ENCODE assay signal across 8 cellular contexts in the genomic region with DNA sequence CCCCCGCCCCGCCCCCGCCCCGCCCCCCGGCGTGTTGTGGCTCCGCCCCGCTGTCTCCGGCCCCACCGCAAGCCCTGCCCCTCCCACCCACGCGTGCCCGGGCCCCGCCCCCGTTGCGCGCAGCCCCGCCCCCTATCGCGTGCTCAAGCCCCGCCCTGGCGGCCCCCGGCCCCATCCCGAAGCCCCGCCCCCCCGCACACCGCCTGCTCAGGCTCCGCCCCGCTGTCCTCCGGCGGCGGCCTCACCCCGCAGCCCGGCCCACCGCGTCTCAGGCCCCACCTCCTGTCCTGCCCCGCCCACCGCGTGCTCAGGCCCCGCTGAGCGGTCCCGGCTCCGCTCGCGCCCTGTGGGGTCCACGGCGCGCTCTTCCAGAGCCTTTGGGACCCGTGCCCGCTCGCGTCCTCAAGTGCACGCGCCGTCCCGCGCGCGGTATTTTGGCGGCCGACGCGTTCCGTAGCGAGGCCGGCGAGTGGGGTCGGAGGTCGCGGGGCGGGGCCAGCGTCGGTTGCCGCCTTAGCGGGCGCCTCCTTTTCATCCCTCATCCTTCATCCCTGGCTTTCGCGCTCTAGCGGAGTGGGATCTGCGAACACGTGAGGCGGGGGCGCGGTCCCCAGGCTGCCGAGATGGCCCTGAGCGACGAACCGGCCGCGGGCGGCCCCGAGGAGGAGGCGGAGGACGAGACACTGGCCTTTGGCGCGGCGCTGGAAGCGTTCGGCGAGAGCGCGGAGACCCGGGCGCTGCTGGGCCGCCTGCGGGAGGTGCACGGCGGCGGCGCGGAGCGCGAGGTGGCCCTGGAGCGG. TPM values are rescaled to one million over a fixed set of nuclear protein-coding genes. Genes with fewer than 3 reads are reported as not detected.
DNase-seq lines count a peak whose midpoint lies in the region; ATAC-seq and TF ChIP-seq lines count a peak whose summit lies in the region.

A gene (plus strand): TSS at position 495 of the 800 bp plus-strand sequence. CDS start 129 bp downstream, at position 624.

- H3K27me3 ChIP-seq in heart right ventricle, result no peaks in the 10 kb centered on the region

- peak within 1 kb of the TSS; percentile 23 to 91 (median 86) for H3K27ac ChIP-seq in heart right ventricle

- H3K4me1 Mint-ChIP-seq in T-helper 1 cell treated with Interleukin-12 subunit alpha and Interleukin-12 subunit beta and Interleukin-4 antibody, amounts not matched to agents 30 μg/mL and 1 μg/mL, for 36 hours (ENCODE audit: low read depth), result peaks cover 28% of the 10 kb centered on the region
- peaks cover 24% of the 10 kb centered on the region for H3K4me1 Mint-ChIP-seq in type B pancreatic cell (ENCODE audit: unreplicated experiment)

- H3K4me1 ChIP-seq in heart right ventricle, result peaks cover 3 to 25% (median 13%) of the 10 kb centered on the region in 9 donors

- peak within 1 kb of the TSS; percentile 80 for H3K4me3 Mint-ChIP-seq in T-helper 1 cell treated with Interleukin-12 subunit alpha and Interleukin-12 subunit beta and Interleukin-4 antibody, amounts not matched to agents 30 μg/mL and 1 μg/mL, for 36 hours
- peak within 1 kb of the TSS; percentile 93 for H3K4me3 Mint-ChIP-seq in type B pancreatic cell

- TF ChIP-seq CTCF in GM12875 (IDR thresholded peaks at IDR 0.05; ENCODE audit: borderline replicate concordance, insufficient read depth, low read depth, low read length) (no peak), heart right ventricle (IDR thresholded peaks at IDR 0.05) (peak in 1 of 9 donors; percentile 9), type B pancreatic cell (conservative IDR thresholded peaks at IDR 0.05) (no peak)

- peaks cover 0 to 6% (median 0%) of the 10 kb centered on the region in 11 donors for H3K9me3 ChIP-seq in heart right ventricle

- WGBS in heart right ventricle, 2 donors, result 1% methylated on average over 65 to 101 of the region's 114 CpGs

- H3K36me3 ChIP-seq in heart right ventricle, result peaks cover 0 to 13% (median 0%) of the 10 kb centered on the region in 9 donors

- intact Hi-C loops in heart right ventricle (cut with DNase I), result loop anchor here in 2 of 10 donors (10.0 kb wide), 2 partner anchors 87 to 97 kb away; no protein-coding TSS in a partner anchor
- intact Hi-C loops in posterior vena cava (cut with DNase I), result no loop called here

- no peaks in the 10 kb centered on the region for H3K27me3 Mint-ChIP-seq in T-helper 1 cell treated with Interleukin-12 subunit alpha and Interleukin-12 subunit beta and Interleukin-4 antibody, amounts not matched to agents 30 μg/mL and 1 μg/mL, for 36 hours (ENCODE audit: low read depth)
- H3K27me3 Mint-ChIP-seq in type B pancreatic cell, result no peaks in the 10 kb centered on the region

- peak; percentile 68 for DNase-seq in NCI-H1417 treated with DMSO at 0.1 percent for 48 hours (lab: John Stamatoyannopoulos, UW)
- peak; percentile 81 for DNase-seq in amniotic epithelial cell (ENCODE audit: low read depth)
- peak; percentile 89 to 93 for DNase-seq in heart right ventricle
- DNase-seq in posterior vena cava (ENCODE audit: low spot score), result peak; percentile 96
- DNase-seq in type B pancreatic cell (ENCODE audit: extremely low spot score, unreplicated experiment), result peak; percentile 94

- H3K9me3 Mint-ChIP-seq in T-helper 1 cell treated with Interleukin-12 subunit alpha and Interleukin-12 subunit beta and Interleukin-4 antibody, amounts not matched to agents 30 μg/mL and 1 μg/mL, for 36 hours, result no peaks in the 10 kb centered on the region
- H3K9me3 Mint-ChIP-seq in type B pancreatic cell, result no peaks in the 10 kb centered on the region

- ATAC-seq in HG02763 (IDR thresholded peaks at IDR 0.05; ENCODE audit: unreplicated experiment) (peak; percentile 69), heart right ventricle (peak; percentile 84 to 93 (median 91))

- H3K4me3 ChIP-seq in GM12875 (ENCODE audit: low read depth, low read length) (peak within 1 kb of the TSS; percentile 77), heart right ventricle (peak within 1 kb of the TSS; percentile 68 to 97 (median 92))

- H3K27ac Mint-ChIP-seq in T-helper 1 cell treated with Interleukin-12 subunit alpha and Interleukin-12 subunit beta and Interleukin-4 antibody, amounts not matched to agents 30 μg/mL and 1 μg/mL, for 36 hours, result peak within 1 kb of the TSS; percentile 45
- peak within 1 kb of the TSS; percentile 70 for H3K27ac Mint-ChIP-seq in type B pancreatic cell

- H3K36me3 Mint-ChIP-seq in T-helper 1 cell treated with Interleukin-12 subunit alpha and Interleukin-12 subunit beta and Interleukin-4 antibody, amounts not matched to agents 30 μg/mL and 1 μg/mL, for 36 hours (ENCODE audit: low read depth), result peaks cover 2% of the 10 kb centered on the region
- H3K36me3 Mint-ChIP-seq in type B pancreatic cell, result peaks cover 13% of the 10 kb centered on the region

RNA-seq across cellular contexts. Expression of the gene that starts here (rescaled TPM):
- total RNA-seq in heart right ventricle, result 10 to 100 TPM; 41.3 to 79.0 (median 49.6) TPM
- 100 to 1,000 TPM in 1 of 2 donors, 10 to 100 TPM in 1; 89.8 to 107 TPM for polyA plus RNA-seq in heart right ventricle
- 10 to 100 TPM; 72.5 to 80.5 TPM for total RNA-seq in posterior vena cava
- total RNA-seq in type B pancreatic cell (ENCODE audit: low replicate concordance), result 65.4 and 104 TPM in 2 replicates

Comparison
In these comparisons a context has a peak if more than half of its experiments do, and no peak if none do; other contexts are left out.
1. Peak in every context shown above with its lines: DNase-seq, ATAC-seq, H3K4me3 ChIP-seq and H3K27ac ChIP-seq.